ENCODE assay signal across 23 cellular contexts in the genomic region with DNA sequence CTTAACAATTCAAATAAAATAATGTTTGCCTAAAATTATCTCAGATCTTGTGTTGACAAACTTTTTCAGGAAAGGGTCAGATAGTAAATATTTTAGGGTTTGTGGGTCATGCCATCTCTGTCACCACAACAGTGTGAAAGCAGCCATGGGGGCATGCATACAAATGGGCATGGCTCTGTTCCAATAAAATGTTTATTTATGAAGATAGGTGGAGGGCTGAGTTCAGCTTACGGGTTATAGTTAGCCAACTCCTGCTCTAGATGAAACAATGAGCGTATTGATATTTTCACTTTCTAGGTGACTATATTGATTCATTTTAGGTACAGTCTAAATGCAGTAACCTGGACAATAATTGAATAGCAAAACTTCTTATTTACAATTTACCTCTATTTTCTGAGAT.
A peak's percentile ranks its signal among the peaks of the same experiment; 100 is the strongest.
DNase-seq lines count a peak whose midpoint lies in the region; FAIRE-seq and TF ChIP-seq lines count a peak whose summit lies in the region.
"Had no signal": no experiment of that assay in that cellular context is flagged by ENCODE, and none has a peak within 500 bp of the region (broad histone marks: within the 10 kb centered on the region; RNA-seq: fewer than 3 reads in every experiment).

No MANE protein-coding gene starts in this region.

- H3K27ac ChIP-seq in endothelial cell of umbilical vein (ENCODE audit: insufficient read depth, low read depth, low read length): no peak overlapping the region
- no peak overlapping the region for H3K27ac ChIP-seq in caudate nucleus (ENCODE audit: low read depth, low read length)
- H3K27ac ChIP-seq: KMS-11, Peyer's patch, SK-N-MC had no signal

- H3K9me3 ChIP-seq in endothelial cell of umbilical vein (replicated peaks; ENCODE audit: control insufficient read depth, insufficient read depth, low read length): no peaks in the 10 kb centered on the region
- H3K9me3 ChIP-seq: Peyer's patch had no signal

- no peaks in the 10 kb centered on the region for H3K27me3 ChIP-seq in endothelial cell of umbilical vein (ENCODE audit: control insufficient read depth in 2 of 2, insufficient read depth in 2 of 2, low read length in 2 of 2)
- H3K27me3 ChIP-seq: Peyer's patch had no signal

- H3K4me1 Mint-ChIP-seq in osteocyte (ENCODE audit: unreplicated experiment): peaks cover 39% of the 10 kb centered on the region
- H3K4me1 Mint-ChIP-seq: CD8-positive, alpha-beta memory T cell had no signal

- peaks cover 36% of the 10 kb centered on the region for H3K4me1 ChIP-seq in endothelial cell of umbilical vein (ENCODE audit: control insufficient read depth, extremely low read depth, insufficient read depth, low read length)
- H3K4me1 ChIP-seq: Peyer's patch had no signal

- H3K4me2 ChIP-seq in endothelial cell of umbilical vein (ENCODE audit: insufficient read depth, low read length): peak overlapping the region; percentile 9
- H3K4me2 ChIP-seq: KMS-11 had no signal

- no peaks in the 10 kb centered on the region for H3K9me1 ChIP-seq in endothelial cell of umbilical vein (replicated peaks; ENCODE audit: control insufficient read depth, extremely low read depth, insufficient read depth, low read length)

- POLR2A ChIA-PET in endothelial cell of umbilical vein (lab: Charles Lee): no interaction called here

- H3K4me3 ChIP-seq in endothelial cell of umbilical vein (replicated peaks in 1 of 3; ENCODE audit: insufficient read depth in 1 of 3, low read depth in 1 of 3, low read length in 3 of 3): no peak overlapping the region
- H3K4me3 ChIP-seq: Peyer's patch, SK-N-MC had no signal

- H3K9ac ChIP-seq in endothelial cell of umbilical vein (replicated peaks; ENCODE audit: extremely low read depth, insufficient read depth, low read length): no peak overlapping the region
- H3K9ac ChIP-seq: KMS-11 had no signal

- no peak for DNase-seq in GM18507 (ENCODE audit: extremely low spot score, insufficient read length, low read depth)
- DNase-seq in NCI-H526 (lab: John Stamatoyannopoulos, UW): peak; percentile 38 to 58
- DNase-seq in endothelial cell of umbilical vein (ENCODE audit: low read depth, low spot score): peak; percentile 2
- no peak for DNase-seq in osteocyte (ENCODE audit: extremely low spot score, unreplicated experiment)
- DNase-seq in caudate nucleus (lab: John Stamatoyannopoulos, UW): no peak
- no peak for DNase-seq in activated CD4-positive, CD25-positive, alpha-beta regulatory T cell treated with anti-CD3 and anti-CD28 coated beads, Interleukin-2, amount 50 U/mL, for 72 hours
- no peak for DNase-seq in NOMO-1 treated with dmso at 0.1 percent for 144 hours (lab: John Stamatoyannopoulos, UW; ENCODE audit: unreplicated experiment)
- DNase-seq: CD8-positive, alpha-beta memory T cell; DMS153; DND-41; MM.1S; NCI-H1694; NCI-H2029 treated with DMSO at 0.1 percent for 48 hours; NCI-H2171 treated with DMSO at 0.1 percent for 48 hours; NCI-H345; NCI-H510A treated with DMSO at 0.1 percent for 48 hours; Peyer's patch; SHP77 treated with DMSO at 0.1 percent for 48 hours had no signal

- FAIRE-seq in GM18507 (lab: Jason Lieb, UNC) (peak; percentile 44), endothelial cell of umbilical vein (lab: Jason Lieb, UNC) (no peak)

- no peak overlapping the region for H2AFZ ChIP-seq in endothelial cell of umbilical vein (ENCODE audit: low read depth, low read length)

- H3K27ac Mint-ChIP-seq in osteocyte (ENCODE audit: unreplicated experiment): peak overlapping the region; percentile 5
- H3K27ac Mint-ChIP-seq: B cell; CD14-positive monocyte; CD8-positive, alpha-beta memory T cell; IgD-negative memory B cell had no signal

- H3K36me3 ChIP-seq in endothelial cell of umbilical vein (ENCODE audit: control insufficient read depth in 2 of 2, extremely low read depth in 1 of 2, insufficient read depth in 2 of 2, low read length in 2 of 2): no peaks in the 10 kb centered on the region
- H3K36me3 ChIP-seq: Peyer's patch had no signal

- H4K20me1 ChIP-seq in endothelial cell of umbilical vein (replicated peaks; ENCODE audit: control insufficient read depth, extremely low read depth, insufficient read depth, low read length): no peaks in the 10 kb centered on the region

- BruUV-seq in endothelial cell of umbilical vein (replicated peaks; lab: Mats Ljungman, UMichigan): no TSS peak

- no peak overlapping the region for H3K4me3 Mint-ChIP-seq in osteocyte (ENCODE audit: unreplicated experiment)
- H3K4me3 Mint-ChIP-seq: B cell; CD14-positive monocyte; CD8-positive, alpha-beta memory T cell; IgD-negative memory B cell had no signal

- intact Hi-C loops in endothelial cell of umbilical vein (cut with micrococcal nuclease): loop anchor here (5.0 to 10.0 kb wide), 3 partner anchors 270 to 1772 kb away; no protein-coding TSS in a partner anchor

- no peak for TF ChIP-seq CTCF in endothelial cell of umbilical vein (IDR thresholded peaks at IDR 0.05; ENCODE audit: extremely low read depth in 1 of 2, insufficient read depth in 1 of 2, low read depth in 1 of 2, low read length in 2 of 2)
- no peak for TF ChIP-seq CTCF in osteocyte (IDR thresholded peaks at IDR 0.05)

- no peaks in the 10 kb centered on the region for H3K36me3 Mint-ChIP-seq in osteocyte (ENCODE audit: unreplicated experiment)
- H3K36me3 Mint-ChIP-seq: CD14-positive monocyte; CD8-positive, alpha-beta memory T cell had no signal

- no peaks in the 10 kb centered on the region for H3K27me3 Mint-ChIP-seq in osteocyte (ENCODE audit: unreplicated experiment)
- H3K27me3 Mint-ChIP-seq: B cell, IgD-negative memory B cell had no signal

- no peaks in the 10 kb centered on the region for H3K9me3 Mint-ChIP-seq in osteocyte (ENCODE audit: unreplicated experiment)
- H3K9me3 Mint-ChIP-seq: CD8-positive, alpha-beta memory T cell had no signal

- TF ChIP-seq POLR2A in endothelial cell of umbilical vein (IDR thresholded peaks at IDR 0.05; ENCODE audit: low read depth, low read length): no peak

- no peaks in the 10 kb centered on the region for H3K79me2 ChIP-seq in endothelial cell of umbilical vein (ENCODE audit: control insufficient read depth, insufficient read depth, low read length)

- dilution Hi-C loops in endothelial cell of umbilical vein (cut with MboI; ENCODE audit: extremely low pct_ligation_motif_present, low sequenced_read_pairs): no loop called here

- CTCF ChIA-PET in endothelial cell of umbilical vein (lab: Charles Lee): interaction anchor here (0.8 to 1.5 kb wide), 2 partner anchors 14 to 318 kb away, joined by 3 to 5 read pairs; no protein-coding TSS in a partner anchor

TF ChIP-seq in endothelial cell of umbilical vein, 7 proteins besides CTCF, POLR2A, EP300 and RAD21:
- TF ChIP-seq FOS (IDR thresholded peaks at IDR 0.05; ENCODE audit: borderline replicate concordance, insufficient read depth, low read length) (no peak), POLR2AphosphoS5 (IDR thresholded peaks at IDR 0.05; ENCODE audit: insufficient read depth, low read depth, low read length) (no peak), JUN (IDR thresholded peaks at IDR 0.05; ENCODE audit: borderline replicate concordance, insufficient read depth, insufficient read length, low read depth) (no peak), MYC (IDR thresholded peaks at IDR 0.05; ENCODE audit: low read depth, low read length) (no peak), GATA2 (IDR thresholded peaks at IDR 0.05; ENCODE audit: insufficient read depth, insufficient read length, low read depth, low read length) (no peak), EZH2 (IDR thresholded peaks at IDR 0.05; ENCODE audit: borderline replicate concordance, low read depth, low read length, severe bottlenecking) (no peak)
- TF ChIP-seq, protein P1, sequence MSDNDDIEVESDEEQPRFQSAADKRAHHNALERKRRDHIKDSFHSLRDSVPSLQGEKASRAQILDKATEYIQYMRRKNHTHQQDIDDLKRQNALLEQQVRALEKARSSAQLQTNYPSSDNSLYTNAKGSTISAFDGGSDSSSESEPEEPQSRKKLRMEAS (IDR thresholded peaks at IDR 0.05; ENCODE audit: insufficient read depth, insufficient read length): no peak

Comparison
In these comparisons a context has a peak if more than half of its experiments do, and no peak if none do; other contexts are left out.
1. DNase-seq: peak in NCI-H526 (2 of 2) and endothelial cell of umbilical vein (single experiment); none in GM18507 (single experiment), osteocyte (single experiment), caudate nucleus (0 of 61), activated CD4-positive, CD25-positive, alpha-beta regulatory T cell treated with anti-CD3 and anti-CD28 coated beads, Interleukin-2, amount 50 U/mL, for 72 hours (single experiment) and NOMO-1 treated with dmso at 0.1 percent for 144 hours (single experiment).